19 cellular contexts compared by ENCODE assay signal in genomic region chr2:7024261-7024660, GRCh38.
"Had no signal": no experiment of that assay in that cellular context is flagged by ENCODE, and none has a peak within 500 bp of the region (broad histone marks: within the 10 kb centered on the region; RNA-seq: fewer than 3 reads in every experiment).

No MANE protein-coding gene starts in this region.

- H3K36me3 Mint-ChIP-seq: naive B cell had no signal

- H3K9me3 Mint-ChIP-seq: activated naive CD4-positive, alpha-beta T cell treated with anti-CD3 and anti-CD28 coated beads, Interleukin-2, amount 10 ng/mL, durations not matched to agents 7 days and 5 days; activated naive CD8-positive, alpha-beta T cell treated with anti-CD3 and anti-CD28 coated beads, Interleukin-2, amount 10 ng/mL, durations not matched to agents 7 days and 5 days; mesothelial cell of epicardium; naive B cell; T-cell; T-helper 2 cell treated with Interferon-gamma antibody and Interleukin-4, amounts not matched to agents 5 μg/mL and 100 μg/mL, for 36 hours; type B pancreatic cell had no signal

- H3K36me3 ChIP-seq: breast epithelium, colonic mucosa had no signal

- H3K9me3 ChIP-seq: breast epithelium, colonic mucosa had no signal

- H3K27me3 ChIP-seq: breast epithelium, colonic mucosa had no signal

- H3K27ac Mint-ChIP-seq: activated CD4-positive, alpha-beta T cell treated with anti-CD3 and anti-CD28 coated beads for 36 hours; activated naive CD4-positive, alpha-beta T cell treated with anti-CD3 and anti-CD28 coated beads, Interleukin-2, amount 10 ng/mL, durations not matched to agents 7 days and 5 days; activated naive CD8-positive, alpha-beta T cell treated with anti-CD3 and anti-CD28 coated beads, Interleukin-2, amount 10 ng/mL, durations not matched to agents 7 days and 5 days; T-cell; T-helper 2 cell treated with Interferon-gamma antibody and Interleukin-4, amounts not matched to agents 5 μg/mL and 100 μg/mL, for 36 hours; type B pancreatic cell had no signal

- H3K4me3 Mint-ChIP-seq: activated CD4-positive, alpha-beta T cell treated with anti-CD3 and anti-CD28 coated beads for 36 hours; activated naive CD4-positive, alpha-beta T cell treated with anti-CD3 and anti-CD28 coated beads, Interleukin-2, amount 10 ng/mL, durations not matched to agents 7 days and 5 days; activated naive CD8-positive, alpha-beta T cell treated with anti-CD3 and anti-CD28 coated beads, Interleukin-2, amount 10 ng/mL, durations not matched to agents 7 days and 5 days; mesothelial cell of epicardium; naive B cell; T-cell; T-helper 2 cell treated with Interferon-gamma antibody and Interleukin-4, amounts not matched to agents 5 μg/mL and 100 μg/mL, for 36 hours; type B pancreatic cell had no signal

- H3K4me1 ChIP-seq: breast epithelium, colonic mucosa had no signal

- DNase-seq: activated CD4-positive, alpha-beta T cell treated with anti-CD3 and anti-CD28 coated beads for 36 hours; activated CD4-positive, CD25-positive, alpha-beta regulatory T cell; activated effector memory CD4-positive, alpha-beta T cell treated with anti-CD3 and anti-CD28 coated beads, Interleukin-2, amount 50 U/mL, for 16 hours; activated naive CD4-positive, alpha-beta T cell treated with anti-CD3 and anti-CD28 coated beads, Interleukin-2, amount 10 ng/mL, durations not matched to agents 7 days and 5 days; activated naive CD8-positive, alpha-beta T cell treated with anti-CD3 and anti-CD28 coated beads, Interleukin-2, amount 10 ng/mL, durations not matched to agents 7 days and 5 days; activated T-cell treated with anti-CD3 and anti-CD28 coated beads for 4 hours; amniotic stem cell; colonic mucosa; effector memory CD4-positive, alpha-beta T cell; islet precursor cell; naive B cell; stimulated activated CD4-positive, alpha-beta T cell treated with anti-CD3 and anti-CD28 coated beads, Interleukin-12 subunit alpha, Interleukin-12 subunit beta, amount 100 ng/mL, for 4 hours; stimulated activated CD4-positive, alpha-beta T cell treated with anti-CD3 and anti-CD28 coated beads, Interleukin-4, amount 100 ng/mL, for 1 hour; stimulated activated naive CD8-positive, alpha-beta T cell treated with anti-CD3 and anti-CD28 coated beads, Interleukin-15, Interleukin-2, amounts not matched to agents 100 U/mL and 50 U/mL, for 24 hours; T-cell had no signal

- H3K4me1 Mint-ChIP-seq: activated naive CD8-positive, alpha-beta T cell treated with anti-CD3 and anti-CD28 coated beads, Interleukin-2, amount 10 ng/mL, durations not matched to agents 7 days and 5 days had no signal

- H3K4me3 ChIP-seq: breast epithelium, colonic mucosa had no signal

- H3K27ac ChIP-seq: breast epithelium, colonic mucosa had no signal

- ATAC-seq: activated CD4-positive, alpha-beta T cell treated with anti-CD3 and anti-CD28 coated beads for 36 hours; stimulated activated naive CD8-positive, alpha-beta T cell treated with anti-CD3 and anti-CD28 coated beads, Interleukin-15, Interleukin-2, amounts not matched to agents 100 U/mL and 50 U/mL, for 24 hours; T-cell had no signal

- H3K27me3 Mint-ChIP-seq: activated CD4-positive, alpha-beta T cell treated with anti-CD3 and anti-CD28 coated beads for 36 hours; activated naive CD4-positive, alpha-beta T cell treated with anti-CD3 and anti-CD28 coated beads, Interleukin-2, amount 10 ng/mL, durations not matched to agents 7 days and 5 days; activated naive CD8-positive, alpha-beta T cell treated with anti-CD3 and anti-CD28 coated beads, Interleukin-2, amount 10 ng/mL, durations not matched to agents 7 days and 5 days; naive B cell; T-cell; type B pancreatic cell had no signal
